24 cellular contexts compared by ENCODE assay signal in the genomic region with DNA sequence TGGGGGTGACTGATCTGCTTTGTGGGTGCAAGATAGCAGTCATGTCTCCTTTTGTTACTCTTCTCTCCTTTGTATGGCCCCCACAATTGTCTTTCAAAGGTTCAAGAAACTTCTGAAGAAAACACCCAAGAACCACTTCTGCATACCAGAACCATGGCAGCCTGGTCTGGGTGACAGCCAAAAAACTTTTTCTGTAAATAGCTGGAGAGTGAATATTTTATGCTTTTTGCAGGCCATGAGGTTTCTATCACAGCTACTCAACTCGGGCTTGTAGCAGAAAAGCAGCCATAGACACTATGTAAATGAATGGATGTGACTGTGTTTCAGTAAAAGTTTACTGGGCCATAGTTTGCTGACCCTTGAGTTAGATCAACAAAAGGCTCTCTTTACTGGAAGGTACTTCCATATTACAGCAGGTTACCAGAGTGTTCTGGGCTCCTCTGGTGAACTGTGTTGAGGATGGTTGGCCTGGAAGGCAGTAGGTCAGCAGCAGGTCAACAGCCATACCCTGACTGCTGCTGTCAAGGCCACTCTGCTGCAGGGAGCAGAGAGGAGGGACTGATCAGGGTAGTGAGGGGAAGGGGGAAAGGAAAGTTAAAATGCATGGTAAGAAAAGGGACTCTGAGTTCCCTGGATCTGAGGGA.
A peak's percentile ranks its signal among the peaks of the same experiment; 100 is the strongest.
DNase-seq lines count a peak whose midpoint lies in the region; ATAC-seq and TF ChIP-seq lines count a peak whose summit lies in the region.
"Had no signal": no experiment of that assay in that cellular context is flagged by ENCODE, and none has a peak within 500 bp of the region (broad histone marks: within the 10 kb centered on the region; RNA-seq: fewer than 3 reads in every experiment).

No MANE protein-coding gene starts in this region.

- no peaks in the 10 kb centered on the region for H3K27me3 Mint-ChIP-seq in mesothelial cell of epicardium (ENCODE audit: low read depth)
- H3K27me3 Mint-ChIP-seq in activated naive CD8-positive, alpha-beta T cell treated with anti-CD3 and anti-CD28 coated beads, Interleukin-2, amount 50 U/mL, for 24 hours, result no peaks in the 10 kb centered on the region
- H3K27me3 Mint-ChIP-seq: central memory CD8-positive, alpha-beta T cell had no signal

- no peaks in the 10 kb centered on the region for H3F3A ChIP-seq in PC-3 (ENCODE audit: low read length, unreplicated experiment)

- H3K9ac ChIP-seq in PC-3 (ENCODE audit: low read length), result no peak overlapping the region
- H3K9ac ChIP-seq: BLaER1 treated with 17β-estradiol and CSF1 and Interleukin-3, amounts not matched to agents 10 nM and 100 nM had no signal

- H3K9me3 ChIP-seq in PC-3 (ENCODE audit: low read length), result no peaks in the 10 kb centered on the region
- H3K9me3 ChIP-seq: adrenal gland; BLaER1 treated with 17β-estradiol and CSF1 and Interleukin-3, amounts not matched to agents 10 nM and 100 nM; left ventricle myocardium inferior; neutrophil had no signal

- no peaks in the 10 kb centered on the region for H4K20me1 ChIP-seq in PC-3 (ENCODE audit: low read length)
- H4K20me1 ChIP-seq: BLaER1 treated with 17β-estradiol and CSF1 and Interleukin-3, amounts not matched to agents 10 nM and 100 nM had no signal

- H3K36me3 Mint-ChIP-seq in mesothelial cell of epicardium, result no peaks in the 10 kb centered on the region
- no peaks in the 10 kb centered on the region for H3K36me3 Mint-ChIP-seq in activated naive CD8-positive, alpha-beta T cell treated with anti-CD3 and anti-CD28 coated beads, Interleukin-2, amount 50 U/mL, for 24 hours (ENCODE audit: low read depth)
- H3K36me3 Mint-ChIP-seq: IgD-negative memory B cell had no signal

- H3K9me2 ChIP-seq in PC-3 (replicated peaks; ENCODE audit: low read length), result no peaks in the 10 kb centered on the region

- H2AFZ ChIP-seq in PC-3 (ENCODE audit: low read length), result no peak overlapping the region

- intact Hi-C loops in PC-3 (cut with micrococcal nuclease), result loop anchor here (5.0 kb wide), 1 partner anchor 56 kb away; no protein-coding TSS in a partner anchor

- H3K4me1 Mint-ChIP-seq in mesothelial cell of epicardium, result peaks cover 28% of the 10 kb centered on the region
- no peaks in the 10 kb centered on the region for H3K4me1 Mint-ChIP-seq in activated naive CD8-positive, alpha-beta T cell treated with anti-CD3 and anti-CD28 coated beads, Interleukin-2, amount 50 U/mL, for 24 hours
- H3K4me1 Mint-ChIP-seq: central memory CD8-positive, alpha-beta T cell; IgD-negative memory B cell had no signal

- no peak overlapping the region for H3K27ac ChIP-seq in PC-3 (ENCODE audit: low read length)
- H3K27ac ChIP-seq: adrenal gland; BLaER1 treated with 17β-estradiol and CSF1 and Interleukin-3, amounts not matched to agents 10 nM and 100 nM; HL-60; left ventricle myocardium inferior; neutrophil; VCaP had no signal

- ATAC-seq in PC-3, result peak; percentile 15
- ATAC-seq in activated naive CD8-positive, alpha-beta T cell treated with anti-CD3 and anti-CD28 coated beads, Interleukin-2, amount 50 U/mL, for 24 hours, result no peak
- ATAC-seq: esophagus mucosa had no signal

- peaks cover 28% of the 10 kb centered on the region for H3K4me1 ChIP-seq in PC-3 (ENCODE audit: insufficient read depth, low read length)
- H3K4me1 ChIP-seq: adrenal gland; BLaER1 treated with 17β-estradiol and CSF1 and Interleukin-3, amounts not matched to agents 10 nM and 100 nM had no signal

- POLR2A ChIA-PET in PC-3 (lab: Charles Lee; ENCODE audit: unreplicated experiment), result no interaction called here

- DNase-seq in AG08396 (ENCODE audit: low spot score), result peak; percentile 25
- DNase-seq in PC-3, result no peak
- DNase-seq in fibroblast of mammary gland (ENCODE audit: low read depth), result peak; percentile 60
- no peak for DNase-seq in mesothelial cell of epicardium (ENCODE audit: low spot score in 2 of 2, unreplicated experiment in 2 of 2)
- no peak for DNase-seq in mucosa of gallbladder (ENCODE audit: low spot score)
- DNase-seq in effector CD4-positive, alpha-beta T cell, result no peak
- DNase-seq in activated naive CD8-positive, alpha-beta T cell treated with anti-CD3 and anti-CD28 coated beads, Interleukin-2, amount 50 U/mL, for 24 hours, result no peak
- DNase-seq in NCI-H2171 (lab: John Stamatoyannopoulos, UW), result no peak
- DNase-seq: activated gamma-delta T cell; adrenal gland; Calu3; effector CD8-positive, alpha-beta T cell; left ventricle myocardium inferior; MM.1S; NCI-H226; SIG-M5 had no signal

- H3K4me2 ChIP-seq in PC-3 (ENCODE audit: low read length), result no peak overlapping the region
- H3K4me2 ChIP-seq: BLaER1 treated with 17β-estradiol and CSF1 and Interleukin-3, amounts not matched to agents 10 nM and 100 nM had no signal

- H3K4me3 ChIP-seq in PC-3 (ENCODE audit: low read length) (no peak overlapping the region), fibroblast of mammary gland (ENCODE audit: control insufficient read depth, low read depth, low read length) (no peak overlapping the region)
- H3K4me3 ChIP-seq: adrenal gland; BLaER1 treated with 17β-estradiol and CSF1 and Interleukin-3, amounts not matched to agents 10 nM and 100 nM; left ventricle myocardium inferior had no signal

- no peak overlapping the region for H3K4me3 Mint-ChIP-seq in mesothelial cell of epicardium
- H3K4me3 Mint-ChIP-seq in activated naive CD8-positive, alpha-beta T cell treated with anti-CD3 and anti-CD28 coated beads, Interleukin-2, amount 50 U/mL, for 24 hours, result no peak overlapping the region
- H3K4me3 Mint-ChIP-seq: central memory CD8-positive, alpha-beta T cell; IgD-negative memory B cell; T-helper 1 cell treated with Interleukin-12 subunit alpha and Interleukin-12 subunit beta and Interleukin-4 antibody, amounts not matched to agents 30 μg/mL and 1 μg/mL, for 36 hours had no signal

- H3K79me2 ChIP-seq in PC-3 (ENCODE audit: low read length), result no peaks in the 10 kb centered on the region

- BruUV-seq in PC-3 (replicated peaks; lab: Mats Ljungman, UMichigan), result no TSS peak

- TF ChIP-seq CTCF in PC-3 (conservative IDR thresholded peaks at IDR 0.05; ENCODE audit: low read depth, low read length) (no peak), fibroblast of mammary gland (conservative IDR thresholded peaks at IDR 0.05; ENCODE audit: control insufficient read depth, insufficient read depth, low read depth, low read length) (no peak), mesothelial cell of epicardium (IDR thresholded peaks at IDR 0.05; ENCODE audit: unreplicated experiment) (no peak)

- CTCF ChIA-PET in PC-3 (lab: Charles Lee), result no interaction called here

- no peaks in the 10 kb centered on the region for H3K27me3 ChIP-seq in PC-3 (ENCODE audit: low read length)
- H3K27me3 ChIP-seq: adrenal gland; BLaER1 treated with 17β-estradiol and CSF1 and Interleukin-3, amounts not matched to agents 10 nM and 100 nM had no signal

- H3K27ac Mint-ChIP-seq in mesothelial cell of epicardium, result peak overlapping the region; percentile 17
- H3K27ac Mint-ChIP-seq in activated naive CD8-positive, alpha-beta T cell treated with anti-CD3 and anti-CD28 coated beads, Interleukin-2, amount 50 U/mL, for 24 hours, result no peak overlapping the region
- H3K27ac Mint-ChIP-seq: IgD-negative memory B cell; T-helper 1 cell treated with Interleukin-12 subunit alpha and Interleukin-12 subunit beta and Interleukin-4 antibody, amounts not matched to agents 30 μg/mL and 1 μg/mL, for 36 hours had no signal

- H3K9me3 Mint-ChIP-seq in mesothelial cell of epicardium, result no peaks in the 10 kb centered on the region
- H3K9me3 Mint-ChIP-seq in activated naive CD8-positive, alpha-beta T cell treated with anti-CD3 and anti-CD28 coated beads, Interleukin-2, amount 50 U/mL, for 24 hours, result no peaks in the 10 kb centered on the region
- H3K9me3 Mint-ChIP-seq: central memory CD8-positive, alpha-beta T cell; IgD-negative memory B cell; T-helper 1 cell treated with Interleukin-12 subunit alpha and Interleukin-12 subunit beta and Interleukin-4 antibody, amounts not matched to agents 30 μg/mL and 1 μg/mL, for 36 hours had no signal

- H3K36me3 ChIP-seq in PC-3 (ENCODE audit: low read depth, low read length), result no peaks in the 10 kb centered on the region
- H3K36me3 ChIP-seq: adrenal gland; BLaER1 treated with 17β-estradiol and CSF1 and Interleukin-3, amounts not matched to agents 10 nM and 100 nM; left ventricle myocardium inferior; neutrophil had no signal

Comparison
In these comparisons a context has a peak if more than half of its experiments do, and no peak if none do; other contexts are left out.
1. DNase-seq: peak in AG08396 (single experiment) and fibroblast of mammary gland (single experiment); none in PC-3 (single experiment), mesothelial cell of epicardium (0 of 2), mucosa of gallbladder (single experiment), effector CD4-positive, alpha-beta T cell (single experiment), activated naive CD8-positive, alpha-beta T cell treated with anti-CD3 and anti-CD28 coated beads, Interleukin-2, amount 50 U/mL, for 24 hours (single experiment) and NCI-H2171 (single experiment).